ENCODE assay signal across 8 cellular contexts in the genomic region with DNA sequence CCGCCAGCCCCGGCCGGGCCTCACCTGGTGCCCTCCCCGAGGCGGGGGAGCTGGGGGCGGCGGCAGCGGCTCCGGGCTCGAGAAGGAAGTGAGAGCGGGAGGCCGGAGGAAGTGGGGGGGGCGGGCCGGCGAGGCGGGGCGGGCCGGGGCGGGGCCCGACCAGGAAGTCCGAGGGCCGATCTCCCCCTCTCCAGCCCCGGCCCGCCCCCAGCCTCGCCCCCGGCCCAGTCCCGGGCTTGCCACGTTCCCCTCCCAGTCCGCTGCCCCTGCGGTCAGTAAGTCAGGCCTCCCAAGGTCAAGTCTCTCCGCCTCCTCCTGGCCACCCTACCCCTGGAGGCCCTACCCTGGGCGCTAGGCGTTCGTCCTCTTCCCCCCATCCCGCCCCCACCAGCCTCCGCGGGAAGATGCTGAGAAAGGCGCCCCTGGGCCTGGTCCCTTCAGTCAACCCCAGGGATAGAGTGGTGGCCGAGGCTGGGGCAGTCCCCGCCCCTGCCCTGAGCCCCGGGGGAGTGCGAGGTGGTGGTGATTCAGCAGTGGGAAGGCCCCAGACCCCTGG. TPM values are rescaled to one million over a fixed set of nuclear protein-coding genes. Genes with fewer than 3 reads are reported as not detected.
DNase-seq lines count a peak whose midpoint lies in the region; ATAC-seq and TF ChIP-seq lines count a peak whose summit lies in the region.

TSS of gene RHOG (minus strand) at position 90 of the 556 bp plus-strand sequence. CDS start 12,821 bp downstream, outside the sequence.

- peak; percentile 44 for TF ChIP-seq POLR2A in prostate gland (IDR thresholded peaks at IDR 0.05)

- no peaks in the 10 kb centered on the region for H3K36me3 ChIP-seq in prostate gland

- 2% methylated on average over 28 of the region's 42 CpGs for WGBS in prostate gland

- H3K27ac ChIP-seq in RWPE1 (peak within 1 kb of the TSS; percentile 93), angular gyrus (ENCODE audit: low read depth, low read length) (peak within 1 kb of the TSS; percentile 85), prostate gland (peak within 1 kb of the TSS; percentile 95 to 97)

- peak; percentile 16 for ATAC-seq in GM19468 (IDR thresholded peaks at IDR 0.05; ENCODE audit: extremely low read depth, unreplicated experiment)
- ATAC-seq in left ventricle myocardium superior = peak; percentile 88

- TF ChIP-seq CTCF in RWPE1 (conservative IDR thresholded peaks at IDR 0.05; ENCODE audit: low read depth) (no peak), prostate gland (IDR thresholded peaks at IDR 0.05) (no peak)

- CTCF ChIA-PET in RWPE1 (lab: Yijun Ruan, JAX) = interaction anchor here (0.6 to 2.8 kb wide), 12 partner anchors 9 to 469 kb away, joined by 3 to 18 read pairs (median 4); partner anchors contain the start of genes NUP98, PGAP2 and STIM1

- POLR2A ChIA-PET in RWPE1 (lab: Yijun Ruan, JAX; ENCODE audit: low non-redundant PET) = interaction anchor here (1.3 kb wide), 1 partner anchor 30 kb away, joined by 3 read pairs; no protein-coding TSS in a partner anchor

- intact Hi-C loops in left ventricle myocardium superior (cut with micrococcal nuclease) = no loop called here
- intact Hi-C loops in prostate gland (cut with DNase I) = loop anchor here (5.0 kb wide), 1 partner anchor 44 kb away; the partner anchor contains the start of gene NUP98

- H3K4me3 ChIP-seq in prostate gland = peak within 1 kb of the TSS; percentile 46 to 91

- H3K9me3 ChIP-seq in prostate gland = no peaks in the 10 kb centered on the region

- H3K4me1 ChIP-seq in prostate gland (replicated peaks) = no peaks in the 10 kb centered on the region

- no peaks in the 10 kb centered on the region for H3K27me3 ChIP-seq in prostate gland (replicated peaks; ENCODE audit: insufficient read depth)

- DNase-seq in ELF-1 (ENCODE audit: low read depth, low spot score) (peak; percentile 48), HK-2 (ENCODE audit: unreplicated experiment) (peak; percentile 83), RWPE1 (ENCODE audit: low spot score) (peak; percentile 89), left ventricle myocardium superior (peak; percentile 88), prostate gland (ENCODE audit: low spot score) (peak; percentile 71), GM19240 (ENCODE audit: insufficient read length, low spot score) (no peak)

RNA-seq across cellular contexts. Expression of gene RHOG, which starts in this region (rescaled TPM):
- 18.6 TPM for total RNA-seq in left ventricle myocardium superior
- total RNA-seq in prostate gland = 10 to 100 TPM; 41.1 to 56.4 TPM
